19 cellular contexts compared by ENCODE assay signal in the genomic region with DNA sequence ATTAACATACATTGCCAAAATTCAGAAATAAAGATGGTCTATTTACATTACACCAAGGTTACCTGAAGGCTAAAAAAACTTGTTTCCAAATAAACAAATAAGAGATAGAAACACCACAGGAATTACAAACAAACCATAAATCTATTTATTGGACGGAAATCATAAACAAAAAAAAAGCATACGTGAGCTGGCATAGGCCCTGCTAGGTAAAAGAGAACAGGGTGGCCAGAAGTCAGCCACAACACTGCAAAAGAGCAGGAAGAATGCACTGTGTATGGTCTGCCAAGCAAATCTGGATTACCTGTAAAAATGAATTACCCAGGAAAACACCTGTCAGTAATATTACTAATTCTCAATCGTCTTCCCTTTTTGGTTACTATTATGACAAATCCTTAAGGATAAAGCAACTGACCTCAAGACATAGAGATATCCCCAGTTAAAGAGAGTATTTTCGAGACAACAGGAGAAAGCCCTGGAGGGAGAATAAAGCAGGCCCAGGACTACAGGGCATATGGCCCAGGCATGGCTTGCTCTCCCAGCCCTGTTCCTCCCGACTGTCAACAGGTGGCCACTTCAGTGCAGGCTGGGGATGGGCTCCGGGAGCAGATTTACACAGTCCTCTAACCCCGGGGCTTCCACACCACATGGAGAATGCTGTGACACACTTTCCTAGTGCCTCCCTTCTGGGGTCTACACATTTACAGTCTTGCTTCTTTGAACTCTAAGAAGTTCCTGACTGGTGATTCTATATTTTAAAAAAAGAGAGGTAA. TPM values are rescaled to one million over a fixed set of nuclear protein-coding genes. Genes with fewer than 3 reads are reported as not detected.
DNase-seq lines count a peak whose midpoint lies in the region; ATAC-seq and TF ChIP-seq lines count a peak whose summit lies in the region.
"Had no signal": no experiment of that assay in that cellular context is flagged by ENCODE, and none has a peak within 500 bp of the region (broad histone marks: within the 10 kb centered on the region; RNA-seq: fewer than 3 reads in every experiment).

No MANE protein-coding gene starts in this region.

- H3K27me3 ChIP-seq in GM23338 (ENCODE audit: insufficient read depth), result no peaks in the 10 kb centered on the region
- H3K27me3 ChIP-seq in subcutaneous abdominal adipose tissue (ENCODE audit: control insufficient read depth in 5 of 5, insufficient read depth in 4 of 5, low read length in 5 of 5), result no peaks in the 10 kb centered on the region
- H3K27me3 ChIP-seq: colonic mucosa, esophagus squamous epithelium had no signal

- peaks cover 19% of the 10 kb centered on the region for H4K20me1 ChIP-seq in GM23338 (replicated peaks; ENCODE audit: insufficient read depth)

- H3K9me3 Mint-ChIP-seq in GM23338, result no peaks in the 10 kb centered on the region
- H3K9me3 Mint-ChIP-seq in glutamatergic neuron (ENCODE audit: unreplicated experiment), result no peaks in the 10 kb centered on the region
- H3K9me3 Mint-ChIP-seq: CD8-positive, alpha-beta T cell; H9 had no signal

- peak overlapping the region in 2 of 5 donors; percentile 55 to 60 for H3K9ac ChIP-seq in subcutaneous abdominal adipose tissue (ENCODE audit: low read length in 5 of 5)

- H3K27ac Mint-ChIP-seq in GM23338, result no peak overlapping the region
- peak overlapping the region; percentile 72 for H3K27ac Mint-ChIP-seq in glutamatergic neuron (ENCODE audit: unreplicated experiment)
- H3K27ac Mint-ChIP-seq: T-helper 17 cell had no signal

- H3K4me1 Mint-ChIP-seq in GM23338 (no peaks in the 10 kb centered on the region), glutamatergic neuron (ENCODE audit: low read depth, unreplicated experiment) (peaks cover 6% of the 10 kb centered on the region)
- H3K4me1 Mint-ChIP-seq: H9, naive B cell had no signal

- H3K4me3 Mint-ChIP-seq in GM23338 (no peak overlapping the region), glutamatergic neuron (ENCODE audit: unreplicated experiment) (no peak overlapping the region)
- H3K4me3 Mint-ChIP-seq: CD8-positive, alpha-beta T cell; H9; naive B cell; T-helper 17 cell had no signal

- no peak overlapping the region for H3K4me2 ChIP-seq in GM23338

- H3K4me3 ChIP-seq in GM23338, result no peak overlapping the region
- H3K4me3 ChIP-seq in subcutaneous abdominal adipose tissue (ENCODE audit: low read depth in 1 of 5, low read length in 5 of 5), result no peak overlapping the region
- H3K4me3 ChIP-seq: colonic mucosa, esophagus squamous epithelium had no signal

- no peak overlapping the region for H3K27ac ChIP-seq in GM23338 (ENCODE audit: low read depth)
- H3K27ac ChIP-seq in subcutaneous abdominal adipose tissue (ENCODE audit: low read depth, low read length), result peak overlapping the region; percentile 83
- H3K27ac ChIP-seq: colonic mucosa, esophagus squamous epithelium had no signal

- ATAC-seq in GM23338 (peak; percentile 61), HG02642 (IDR thresholded peaks at IDR 0.05; ENCODE audit: poor library complexity, unreplicated experiment) (no peak), HG03045 (IDR thresholded peaks at IDR 0.05; ENCODE audit: unreplicated experiment) (no peak)
- ATAC-seq: CD8-positive, alpha-beta T cell; T-helper 17 cell had no signal

- peaks cover 14% of the 10 kb centered on the region; the same call in 1 of the 2 replicates for H3K79me2 ChIP-seq in GM23338 (replicated peaks; ENCODE audit: insufficient read depth)

- DNase-seq in GM23338 (ENCODE audit: low spot score) (no peak), NCI-H2171 (lab: John Stamatoyannopoulos, UW) (peak; percentile 67), glutamatergic neuron (peak; percentile 82), NCI-H2081 (lab: John Stamatoyannopoulos, UW) (no peak)
- DNase-seq: activated CD4-positive, alpha-beta T cell treated with anti-CD3 and anti-CD28 coated beads, Interleukin-2, amount 50 U/mL, for 4 hours; activated effector memory CD4-positive, alpha-beta T cell treated with anti-CD3 and anti-CD28 coated beads, Interleukin-2, amount 50 U/mL, for 16 hours; CD8-positive, alpha-beta T cell; colonic mucosa; DMS53; esophagus squamous epithelium; H9; naive B cell; NCI-H1694 treated with DMSO at 0.1 percent for 48 hours; NCI-H2227 treated with DMSO at 0.1 percent for 48 hours; right cardiac atrium; T-helper 17 cell had no signal

- H3K9me3 ChIP-seq in subcutaneous abdominal adipose tissue (ENCODE audit: control insufficient read depth in 5 of 5, low read length in 5 of 5), result no peaks in the 10 kb centered on the region
- H3K9me3 ChIP-seq: colonic mucosa, esophagus squamous epithelium had no signal

- no peak for TF ChIP-seq CTCF in GM23338 (conservative IDR thresholded peaks at IDR 0.05; ENCODE audit: low read depth in 2 of 2)
- TF ChIP-seq CTCF in glutamatergic neuron (IDR thresholded peaks at IDR 0.05; ENCODE audit: partially characterized antibody, unreplicated experiment), result no peak

- no peaks in the 10 kb centered on the region for H3K9me2 ChIP-seq in GM23338 (ENCODE audit: insufficient read depth)

- H3K36me3 Mint-ChIP-seq in GM23338 (ENCODE audit: low read depth) (peaks cover 82% of the 10 kb centered on the region), glutamatergic neuron (ENCODE audit: unreplicated experiment) (no peaks in the 10 kb centered on the region)

- no peaks in the 10 kb centered on the region for H3K4me1 ChIP-seq in GM23338 (ENCODE audit: insufficient read depth)
- peaks cover 7 to 73% (median 44%) of the 10 kb centered on the region in 5 donors for H3K4me1 ChIP-seq in subcutaneous abdominal adipose tissue (ENCODE audit: control insufficient read depth in 5 of 5, insufficient read depth in 5 of 5, low read length in 5 of 5)
- H3K4me1 ChIP-seq: colonic mucosa had no signal

- no peak overlapping the region for H2AFZ ChIP-seq in GM23338

- peaks cover under 1% of the 10 kb centered on the region; the same call in 1 of the 2 replicates for H3F3A ChIP-seq in GM23338 (replicated peaks; ENCODE audit: low read depth)

- H3K36me3 ChIP-seq in GM23338 (ENCODE audit: insufficient read depth) (peaks cover 66% of the 10 kb centered on the region), subcutaneous abdominal adipose tissue (ENCODE audit: control insufficient read depth in 5 of 5, insufficient read depth in 5 of 5, low read length in 5 of 5) (peaks cover 54 to 95% (median 74%) of the 10 kb centered on the region in 5 donors)

- H3K27me3 Mint-ChIP-seq in GM23338 (ENCODE audit: insufficient read depth, low read depth, poor library complexity), result no peaks in the 10 kb centered on the region
- peaks cover 3% of the 10 kb centered on the region for H3K27me3 Mint-ChIP-seq in glutamatergic neuron (ENCODE audit: unreplicated experiment)
- H3K27me3 Mint-ChIP-seq: naive B cell, T-helper 17 cell had no signal

TF ChIP-seq in GM23338, 12 proteins besides CTCF, POLR2A, EP300 and RAD21 (continues in another document):
- TF ChIP-seq EZH2 (IDR thresholded peaks at IDR 0.05; ENCODE audit: low read depth, unreplicated experiment) (no peak), POLR2AphosphoS5 (IDR thresholded peaks at IDR 0.05; ENCODE audit: low read depth) (no peak)

RNA-seq across cellular contexts. Expression of a gene that starts 18.0 kb away (rescaled TPM):
- 75.3 and 82.0 TPM in 2 replicates for total RNA-seq in GM23338 (2014; rRNA removed; shearing (Covaris generic))
- polyA plus RNA-seq in GM23338 (2016; fragmentation: Nextera tagmentation; extraction: Ambion mirVana), result 15.9 and 18.5 TPM in 2 replicates
- total RNA-seq in glutamatergic neuron (ENCODE audit: unreplicated experiment), result 66.3 TPM

Comparison
In these comparisons a context has a peak if more than half of its experiments do, and no peak if none do; other contexts are left out.
1. DNase-seq: peak in NCI-H2171 (single experiment) and glutamatergic neuron (single experiment); none in GM23338 (single experiment) and NCI-H2081 (0 of 2).